1 cellular context compared by ENCODE assay signal in the genomic region with DNA sequence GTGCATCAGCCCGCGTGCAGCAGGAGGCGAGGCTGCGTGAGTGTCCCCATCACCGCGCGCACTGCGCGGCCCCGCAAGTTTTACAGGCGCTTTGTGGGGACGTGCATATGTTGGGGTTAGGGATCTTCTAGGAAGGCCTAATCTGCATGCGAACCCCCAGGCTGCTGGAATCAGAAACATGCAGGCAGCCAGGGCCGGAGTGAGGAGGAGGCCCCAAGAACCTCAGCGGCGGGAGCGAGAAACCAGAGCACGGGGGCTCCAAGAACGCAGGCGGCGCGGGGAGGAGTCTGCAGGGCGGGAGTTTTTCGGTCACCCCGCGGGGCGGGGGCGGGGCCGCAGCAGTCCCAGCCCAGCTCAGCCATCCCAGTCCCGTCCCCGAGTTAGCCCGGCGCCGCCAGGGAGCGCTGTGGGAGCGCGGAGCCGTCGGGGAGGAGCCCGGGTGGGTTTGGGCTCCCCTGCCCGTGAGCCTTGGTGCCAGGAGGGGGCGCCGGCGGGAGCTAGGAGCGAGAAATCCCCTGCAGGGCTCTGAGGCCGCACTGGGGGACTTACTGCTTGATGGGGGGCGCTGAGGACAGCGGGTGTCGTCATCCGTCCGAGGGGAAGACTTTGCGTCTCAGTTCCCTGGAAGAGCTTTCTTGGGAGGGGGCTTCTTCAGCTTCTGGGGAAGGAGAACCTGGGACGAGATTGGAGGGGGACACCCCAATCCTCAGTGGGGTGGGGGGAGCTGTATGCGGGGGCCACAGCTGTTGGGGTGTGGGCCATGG.
TF ChIP-seq lines count a peak whose summit lies in the region.

No MANE protein-coding gene starts in this region.

TF ChIP-seq in HepG2, 621 proteins besides CTCF, POLR2A, EP300 and RAD21 (continued from another document and continues in another):
- TF ChIP-seq ZNF558 (CRISPR knock-in tag; IDR thresholded peaks at IDR 0.05; ENCODE audit: borderline replicate concordance) (0 out of 2 replicates have a peak, but pooled peaks have one; percentile 76), ZNF44 (CRISPR knock-in tag; IDR thresholded peaks at IDR 0.05) (no peak; the same call in 1 of the 2 replicates), ZNF382 (CRISPR knock-in tag; IDR thresholded peaks at IDR 0.05; ENCODE audit: borderline replicate concordance) (no peak), ZFP82 (CRISPR knock-in tag; IDR thresholded peaks at IDR 0.05; ENCODE audit: borderline replicate concordance) (peak; percentile 81; the same call in 1 of the 2 replicates), THYN1 (CRISPR knock-in tag; IDR thresholded peaks at IDR 0.05; ENCODE audit: borderline replicate concordance, low read depth) (no peak), ZZZ3 (CRISPR knock-in tag; IDR thresholded peaks at IDR 0.05; ENCODE audit: borderline replicate concordance) (no peak), ZNF232 (CRISPR knock-in tag; IDR thresholded peaks at IDR 0.05; ENCODE audit: borderline replicate concordance) (no peak), ZNF451 (CRISPR knock-in tag; IDR thresholded peaks at IDR 0.05) (0 out of 2 replicates have a peak, but pooled peaks have one; percentile 58), ZNF441 (CRISPR knock-in tag; IDR thresholded peaks at IDR 0.05; ENCODE audit: borderline replicate concordance) (0 out of 2 replicates have a peak, but pooled peaks have one; percentile 36), CREB1 (IDR thresholded peaks at IDR 0.05) (no peak), CREB1 (CRISPR knock-in tag; IDR thresholded peaks at IDR 0.05) (no peak), FOXK1 (CRISPR knock-in tag; IDR thresholded peaks at IDR 0.05; ENCODE audit: borderline replicate concordance, low read depth) (no peak; the same call in 1 of the 2 replicates), NONO (IDR thresholded peaks at IDR 0.05) (no peak), NONO (CRISPR knock-in tag; conservative IDR thresholded peaks at IDR 0.05) (peak; percentile 90), DMAP1 (CRISPR knock-in tag; IDR thresholded peaks at IDR 0.05) (peak; percentile 64; the same call in 1 of the 2 replicates), HOXA3 (CRISPR knock-in tag; IDR thresholded peaks at IDR 0.05) (peak; percentile 47), JARID2 (CRISPR knock-in tag; IDR thresholded peaks at IDR 0.05; ENCODE audit: insufficient replicate concordance) (no peak), ZNF83 (CRISPR knock-in tag; IDR thresholded peaks at IDR 0.05; ENCODE audit: borderline replicate concordance) (no peak), ZNF207 (IDR thresholded peaks at IDR 0.05; ENCODE audit: borderline replicate concordance) (no peak), ISX (CRISPR knock-in tag; conservative IDR thresholded peaks at IDR 0.05) (no peak), ZNF569 (CRISPR knock-in tag; IDR thresholded peaks at IDR 0.05; ENCODE audit: borderline replicate concordance) (no peak), ZNF746 (CRISPR knock-in tag; IDR thresholded peaks at IDR 0.05) (no peak), ZNF292 (CRISPR knock-in tag; IDR thresholded peaks at IDR 0.05; ENCODE audit: borderline replicate concordance, low read depth) (peak; percentile 13; the same call in 1 of the 2 replicates), RORA (CRISPR knock-in tag; IDR thresholded peaks at IDR 0.05) (no peak)
- TF ChIP-seq, protein P1, sequence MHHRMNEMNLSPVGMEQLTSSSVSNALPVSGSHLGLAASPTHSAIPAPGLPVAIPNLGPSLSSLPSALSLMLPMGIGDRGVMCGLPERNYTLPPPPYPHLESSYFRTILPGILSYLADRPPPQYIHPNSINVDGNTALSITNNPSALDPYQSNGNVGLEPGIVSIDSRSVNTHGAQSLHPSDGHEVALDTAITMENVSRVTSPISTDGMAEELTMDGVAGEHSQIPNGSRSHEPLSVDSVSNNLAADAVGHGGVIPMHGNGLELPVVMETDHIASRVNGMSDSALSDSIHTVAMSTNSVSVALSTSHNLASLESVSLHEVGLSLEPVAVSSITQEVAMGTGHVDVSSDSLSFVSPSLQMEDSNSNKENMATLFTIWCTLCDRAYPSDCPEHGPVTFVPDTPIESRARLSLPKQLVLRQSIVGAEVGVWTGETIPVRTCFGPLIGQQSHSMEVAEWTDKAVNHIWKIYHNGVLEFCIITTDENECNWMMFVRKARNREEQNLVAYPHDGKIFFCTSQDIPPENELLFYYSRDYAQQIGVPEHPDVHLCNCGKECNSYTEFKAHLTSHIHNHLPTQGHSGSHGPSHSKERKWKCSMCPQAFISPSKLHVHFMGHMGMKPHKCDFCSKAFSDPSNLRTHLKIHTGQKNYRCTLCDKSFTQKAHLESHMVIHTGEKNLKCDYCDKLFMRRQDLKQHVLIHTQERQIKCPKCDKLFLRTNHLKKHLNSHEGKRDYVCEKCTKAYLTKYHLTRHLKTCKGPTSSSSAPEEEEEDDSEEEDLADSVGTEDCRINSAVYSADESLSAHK (CRISPR knock-in tag; IDR thresholded peaks at IDR 0.05; ENCODE audit: borderline replicate concordance) = no peak
- TF ChIP-seq, protein P2, sequence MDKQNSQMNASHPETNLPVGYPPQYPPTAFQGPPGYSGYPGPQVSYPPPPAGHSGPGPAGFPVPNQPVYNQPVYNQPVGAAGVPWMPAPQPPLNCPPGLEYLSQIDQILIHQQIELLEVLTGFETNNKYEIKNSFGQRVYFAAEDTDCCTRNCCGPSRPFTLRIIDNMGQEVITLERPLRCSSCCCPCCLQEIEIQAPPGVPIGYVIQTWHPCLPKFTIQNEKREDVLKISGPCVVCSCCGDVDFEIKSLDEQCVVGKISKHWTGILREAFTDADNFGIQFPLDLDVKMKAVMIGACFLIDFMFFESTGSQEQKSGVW (CRISPR knock-in tag; IDR thresholded peaks at IDR 0.05; ENCODE audit: borderline replicate concordance) = no peak
- TF ChIP-seq, protein P3, sequence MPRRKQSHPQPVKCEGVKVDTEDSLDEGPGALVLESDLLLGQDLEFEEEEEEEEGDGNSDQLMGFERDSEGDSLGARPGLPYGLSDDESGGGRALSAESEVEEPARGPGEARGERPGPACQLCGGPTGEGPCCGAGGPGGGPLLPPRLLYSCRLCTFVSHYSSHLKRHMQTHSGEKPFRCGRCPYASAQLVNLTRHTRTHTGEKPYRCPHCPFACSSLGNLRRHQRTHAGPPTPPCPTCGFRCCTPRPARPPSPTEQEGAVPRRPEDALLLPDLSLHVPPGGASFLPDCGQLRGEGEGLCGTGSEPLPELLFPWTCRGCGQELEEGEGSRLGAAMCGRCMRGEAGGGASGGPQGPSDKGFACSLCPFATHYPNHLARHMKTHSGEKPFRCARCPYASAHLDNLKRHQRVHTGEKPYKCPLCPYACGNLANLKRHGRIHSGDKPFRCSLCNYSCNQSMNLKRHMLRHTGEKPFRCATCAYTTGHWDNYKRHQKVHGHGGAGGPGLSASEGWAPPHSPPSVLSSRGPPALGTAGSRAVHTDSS (CRISPR knock-in tag; conservative IDR thresholded peaks at IDR 0.05) = no peak
- TF ChIP-seq, protein P4, sequence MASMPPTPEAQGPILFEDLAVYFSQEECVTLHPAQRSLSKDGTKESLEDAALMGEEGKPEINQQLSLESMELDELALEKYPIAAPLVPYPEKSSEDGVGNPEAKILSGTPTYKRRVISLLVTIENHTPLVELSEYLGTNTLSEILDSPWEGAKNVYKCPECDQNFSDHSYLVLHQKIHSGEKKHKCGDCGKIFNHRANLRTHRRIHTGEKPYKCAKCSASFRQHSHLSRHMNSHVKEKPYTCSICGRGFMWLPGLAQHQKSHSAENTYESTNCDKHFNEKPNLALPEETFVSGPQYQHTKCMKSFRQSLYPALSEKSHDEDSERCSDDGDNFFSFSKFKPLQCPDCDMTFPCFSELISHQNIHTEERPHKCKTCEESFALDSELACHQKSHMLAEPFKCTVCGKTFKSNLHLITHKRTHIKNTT (CRISPR knock-in tag; IDR thresholded peaks at IDR 0.05) = no peak
- TF ChIP-seq, protein P5, sequence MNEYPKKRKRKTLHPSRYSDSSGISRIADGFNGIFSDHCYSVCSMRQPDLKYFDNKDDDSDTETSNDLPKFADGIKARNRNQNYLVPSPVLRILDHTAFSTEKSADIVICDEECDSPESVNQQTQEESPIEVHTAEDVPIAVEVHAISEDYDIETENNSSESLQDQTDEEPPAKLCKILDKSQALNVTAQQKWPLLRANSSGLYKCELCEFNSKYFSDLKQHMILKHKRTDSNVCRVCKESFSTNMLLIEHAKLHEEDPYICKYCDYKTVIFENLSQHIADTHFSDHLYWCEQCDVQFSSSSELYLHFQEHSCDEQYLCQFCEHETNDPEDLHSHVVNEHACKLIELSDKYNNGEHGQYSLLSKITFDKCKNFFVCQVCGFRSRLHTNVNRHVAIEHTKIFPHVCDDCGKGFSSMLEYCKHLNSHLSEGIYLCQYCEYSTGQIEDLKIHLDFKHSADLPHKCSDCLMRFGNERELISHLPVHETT (CRISPR knock-in tag; conservative IDR thresholded peaks at IDR 0.05) = no peak
- TF ChIP-seq, protein P6, sequence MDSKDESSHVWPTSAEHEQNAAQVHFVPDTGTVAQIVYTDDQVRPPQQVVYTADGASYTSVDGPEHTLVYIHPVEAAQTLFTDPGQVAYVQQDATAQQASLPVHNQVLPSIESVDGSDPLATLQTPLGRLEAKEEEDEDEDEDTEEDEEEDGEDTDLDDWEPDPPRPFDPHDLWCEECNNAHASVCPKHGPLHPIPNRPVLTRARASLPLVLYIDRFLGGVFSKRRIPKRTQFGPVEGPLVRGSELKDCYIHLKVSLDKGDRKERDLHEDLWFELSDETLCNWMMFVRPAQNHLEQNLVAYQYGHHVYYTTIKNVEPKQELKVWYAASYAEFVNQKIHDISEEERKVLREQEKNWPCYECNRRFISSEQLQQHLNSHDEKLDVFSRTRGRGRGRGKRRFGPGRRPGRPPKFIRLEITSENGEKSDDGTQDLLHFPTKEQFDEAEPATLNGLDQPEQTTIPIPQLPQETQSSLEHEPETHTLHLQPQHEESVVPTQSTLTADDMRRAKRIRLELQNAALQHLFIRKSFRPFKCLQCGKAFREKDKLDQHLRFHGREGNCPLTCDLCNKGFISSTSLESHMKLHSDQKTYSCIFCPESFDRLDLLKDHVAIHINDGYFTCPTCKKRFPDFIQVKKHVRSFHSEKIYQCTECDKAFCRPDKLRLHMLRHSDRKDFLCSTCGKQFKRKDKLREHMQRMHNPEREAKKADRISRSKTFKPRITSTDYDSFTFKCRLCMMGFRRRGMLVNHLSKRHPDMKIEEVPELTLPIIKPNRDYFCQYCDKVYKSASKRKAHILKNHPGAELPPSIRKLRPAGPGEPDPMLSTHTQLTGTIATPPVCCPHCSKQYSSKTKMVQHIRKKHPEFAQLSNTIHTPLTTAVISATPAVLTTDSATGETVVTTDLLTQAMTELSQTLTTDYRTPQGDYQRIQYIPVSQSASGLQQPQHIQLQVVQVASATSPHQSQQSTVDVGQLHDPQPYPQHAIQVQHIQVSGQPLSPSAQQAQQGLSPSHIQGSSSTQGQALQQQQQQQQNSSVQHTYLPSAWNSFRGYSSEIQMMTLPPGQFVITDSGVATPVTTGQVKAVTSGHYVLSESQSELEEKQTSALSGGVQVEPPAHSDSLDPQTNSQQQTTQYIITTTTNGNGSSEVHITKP (CRISPR knock-in tag; IDR thresholded peaks at IDR 0.05; ENCODE audit: low read depth) = no peak
- TF ChIP-seq, protein P7, sequence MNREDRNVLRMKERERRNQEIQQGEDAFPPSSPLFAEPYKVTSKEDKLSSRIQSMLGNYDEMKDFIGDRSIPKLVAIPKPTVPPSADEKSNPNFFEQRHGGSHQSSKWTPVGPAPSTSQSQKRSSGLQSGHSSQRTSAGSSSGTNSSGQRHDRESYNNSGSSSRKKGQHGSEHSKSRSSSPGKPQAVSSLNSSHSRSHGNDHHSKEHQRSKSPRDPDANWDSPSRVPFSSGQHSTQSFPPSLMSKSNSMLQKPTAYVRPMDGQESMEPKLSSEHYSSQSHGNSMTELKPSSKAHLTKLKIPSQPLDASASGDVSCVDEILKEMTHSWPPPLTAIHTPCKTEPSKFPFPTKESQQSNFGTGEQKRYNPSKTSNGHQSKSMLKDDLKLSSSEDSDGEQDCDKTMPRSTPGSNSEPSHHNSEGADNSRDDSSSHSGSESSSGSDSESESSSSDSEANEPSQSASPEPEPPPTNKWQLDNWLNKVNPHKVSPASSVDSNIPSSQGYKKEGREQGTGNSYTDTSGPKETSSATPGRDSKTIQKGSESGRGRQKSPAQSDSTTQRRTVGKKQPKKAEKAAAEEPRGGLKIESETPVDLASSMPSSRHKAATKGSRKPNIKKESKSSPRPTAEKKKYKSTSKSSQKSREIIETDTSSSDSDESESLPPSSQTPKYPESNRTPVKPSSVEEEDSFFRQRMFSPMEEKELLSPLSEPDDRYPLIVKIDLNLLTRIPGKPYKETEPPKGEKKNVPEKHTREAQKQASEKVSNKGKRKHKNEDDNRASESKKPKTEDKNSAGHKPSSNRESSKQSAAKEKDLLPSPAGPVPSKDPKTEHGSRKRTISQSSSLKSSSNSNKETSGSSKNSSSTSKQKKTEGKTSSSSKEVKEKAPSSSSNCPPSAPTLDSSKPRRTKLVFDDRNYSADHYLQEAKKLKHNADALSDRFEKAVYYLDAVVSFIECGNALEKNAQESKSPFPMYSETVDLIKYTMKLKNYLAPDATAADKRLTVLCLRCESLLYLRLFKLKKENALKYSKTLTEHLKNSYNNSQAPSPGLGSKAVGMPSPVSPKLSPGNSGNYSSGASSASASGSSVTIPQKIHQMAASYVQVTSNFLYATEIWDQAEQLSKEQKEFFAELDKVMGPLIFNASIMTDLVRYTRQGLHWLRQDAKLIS (CRISPR knock-in tag; IDR thresholded peaks at IDR 0.05) = no peak
- TF ChIP-seq, protein P8, sequence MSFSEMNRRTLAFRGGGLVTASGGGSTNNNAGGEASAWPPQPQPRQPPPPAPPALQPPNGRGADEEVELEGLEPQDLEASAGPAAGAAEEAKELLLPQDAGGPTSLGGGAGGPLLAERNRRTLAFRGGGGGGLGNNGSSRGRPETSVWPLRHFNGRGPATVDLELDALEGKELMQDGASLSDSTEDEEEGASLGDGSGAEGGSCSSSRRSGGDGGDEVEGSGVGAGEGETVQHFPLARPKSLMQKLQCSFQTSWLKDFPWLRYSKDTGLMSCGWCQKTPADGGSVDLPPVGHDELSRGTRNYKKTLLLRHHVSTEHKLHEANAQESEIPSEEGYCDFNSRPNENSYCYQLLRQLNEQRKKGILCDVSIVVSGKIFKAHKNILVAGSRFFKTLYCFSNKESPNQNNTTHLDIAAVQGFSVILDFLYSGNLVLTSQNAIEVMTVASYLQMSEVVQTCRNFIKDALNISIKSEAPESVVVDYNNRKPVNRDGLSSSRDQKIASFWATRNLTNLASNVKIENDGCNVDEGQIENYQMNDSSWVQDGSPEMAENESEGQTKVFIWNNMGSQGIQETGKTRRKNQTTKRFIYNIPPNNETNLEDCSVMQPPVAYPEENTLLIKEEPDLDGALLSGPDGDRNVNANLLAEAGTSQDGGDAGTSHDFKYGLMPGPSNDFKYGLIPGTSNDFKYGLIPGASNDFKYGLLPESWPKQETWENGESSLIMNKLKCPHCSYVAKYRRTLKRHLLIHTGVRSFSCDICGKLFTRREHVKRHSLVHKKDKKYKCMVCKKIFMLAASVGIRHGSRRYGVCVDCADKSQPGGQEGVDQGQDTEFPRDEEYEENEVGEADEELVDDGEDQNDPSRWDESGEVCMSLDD (CRISPR knock-in tag; IDR thresholded peaks at IDR 0.05; ENCODE audit: borderline replicate concordance) = no peak
- TF ChIP-seq, protein P9, sequence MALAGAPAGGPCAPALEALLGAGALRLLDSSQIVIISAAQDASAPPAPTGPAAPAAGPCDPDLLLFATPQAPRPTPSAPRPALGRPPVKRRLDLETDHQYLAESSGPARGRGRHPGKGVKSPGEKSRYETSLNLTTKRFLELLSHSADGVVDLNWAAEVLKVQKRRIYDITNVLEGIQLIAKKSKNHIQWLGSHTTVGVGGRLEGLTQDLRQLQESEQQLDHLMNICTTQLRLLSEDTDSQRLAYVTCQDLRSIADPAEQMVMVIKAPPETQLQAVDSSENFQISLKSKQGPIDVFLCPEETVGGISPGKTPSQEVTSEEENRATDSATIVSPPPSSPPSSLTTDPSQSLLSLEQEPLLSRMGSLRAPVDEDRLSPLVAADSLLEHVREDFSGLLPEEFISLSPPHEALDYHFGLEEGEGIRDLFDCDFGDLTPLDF (CRISPR knock-in tag; IDR thresholded peaks at IDR 0.05) = 0 out of 2 replicates have a peak, but pooled peaks have one; percentile 58
